Comparison of ENCODE assay signal across 22 cellular contexts in the genomic region with DNA sequence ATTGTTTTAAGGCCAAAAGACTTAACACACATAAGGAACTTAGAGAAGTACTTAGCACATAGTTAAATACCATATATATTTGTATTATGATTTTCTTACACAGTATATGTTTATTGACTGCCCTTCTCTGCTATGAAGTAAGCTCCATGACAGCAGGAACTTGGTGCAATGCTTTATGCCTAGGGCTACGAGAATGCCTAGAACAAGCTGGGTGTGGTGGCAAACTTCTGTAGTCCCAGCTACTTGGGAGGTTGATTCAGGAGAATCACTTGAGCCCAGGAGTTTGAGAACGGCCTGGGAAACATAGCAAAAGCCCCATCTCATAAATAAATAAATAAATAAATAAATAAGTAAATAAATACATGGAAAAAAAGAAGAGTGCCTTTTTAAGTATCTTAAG. TPM values are rescaled to one million over a fixed set of nuclear protein-coding genes. Genes with fewer than 3 reads are reported as not detected.
"Had no signal": no experiment of that assay in that cellular context is flagged by ENCODE, and none has a peak within 500 bp of the region (broad histone marks: within the 10 kb centered on the region; RNA-seq: fewer than 3 reads in every experiment).

No MANE protein-coding gene starts in this region.

- H3K27me3 ChIP-seq: SJCRH30 had no signal

- DNase-seq: activated CD4-positive, alpha-beta T cell treated with anti-CD3 and anti-CD28 coated beads for 48 hours; activated CD4-positive, alpha-beta T cell treated with anti-CD3 and anti-CD28 coated beads, Interleukin-2, amount 50 U/mL, for 4 hours; activated CD4-positive, CD25-positive, alpha-beta regulatory T cell treated with anti-CD3 and anti-CD28 coated beads, Interleukin-2, amount 50 U/mL, for 72 hours; activated CD8-positive, alpha-beta memory T cell treated with anti-CD3 and anti-CD28 coated beads, Interleukin-2, amount 10 ng/mL, durations not matched to agents 7 days and 5 days; activated effector memory CD4-positive, alpha-beta T cell treated with Interleukin-2 at 50 U/mL for 16 hours; activated naive CD4-positive, alpha-beta T cell; activated T-cell treated with anti-CD3 and anti-CD28 coated beads, Interleukin-2, amount 50 U/mL, for 24 hours; amygdala; MM.1S; NCI-H1105; NCI-H1436; NCI-H1694 treated with DMSO at 0.1 percent for 48 hours; NCI-H2029 treated with DMSO at 0.1 percent for 48 hours; NCI-H510A treated with DMSO at 0.1 percent for 48 hours; NK-92 treated with Interleukin-12 subunit alpha and Interleukin-12 subunit beta, amount 100 ng/mL, for 24 hours; OCI-M1; Right ventricle myocardium superior; SJCRH30; SK-N-SH had no signal

- ATAC-seq: activated CD8-positive, alpha-beta memory T cell treated with anti-CD3 and anti-CD28 coated beads, Interleukin-2, amount 10 ng/mL, durations not matched to agents 7 days and 5 days; Panc1 had no signal

- H3K9me3 ChIP-seq: SJCRH30, SK-N-SH had no signal

- H3K36me3 ChIP-seq: SJCRH30 had no signal

- H3K9ac ChIP-seq: SK-N-SH had no signal

- H3K4me3 ChIP-seq: SJCRH30 had no signal

- H3K27ac ChIP-seq: RWPE1, SJCRH30 had no signal

RNA-seq across cellular contexts. Expression of a gene that starts 1.9 kb away (rescaled TPM):
- total RNA-seq: activated CD8-positive, alpha-beta memory T cell treated with anti-CD3 and anti-CD28 coated beads, Interleukin-2, amount 10 ng/mL, durations not matched to agents 7 days and 5 days; activated T-helper 1 cell treated with anti-CD3 and anti-CD28 coated beads, Interleukin-12 subunit alpha, Interleukin-12 subunit beta, Interleukin-2, Interleukin-4 antibody, amounts not matched to agents 30 ng/mL and 10 ng/mL and 1 ng/mL, durations not matched to agents 14 hours and 24 hours and 36 hours; Right ventricle myocardium superior had no signal
